ENCODE assay signal across 9 cellular contexts in the genomic region with DNA sequence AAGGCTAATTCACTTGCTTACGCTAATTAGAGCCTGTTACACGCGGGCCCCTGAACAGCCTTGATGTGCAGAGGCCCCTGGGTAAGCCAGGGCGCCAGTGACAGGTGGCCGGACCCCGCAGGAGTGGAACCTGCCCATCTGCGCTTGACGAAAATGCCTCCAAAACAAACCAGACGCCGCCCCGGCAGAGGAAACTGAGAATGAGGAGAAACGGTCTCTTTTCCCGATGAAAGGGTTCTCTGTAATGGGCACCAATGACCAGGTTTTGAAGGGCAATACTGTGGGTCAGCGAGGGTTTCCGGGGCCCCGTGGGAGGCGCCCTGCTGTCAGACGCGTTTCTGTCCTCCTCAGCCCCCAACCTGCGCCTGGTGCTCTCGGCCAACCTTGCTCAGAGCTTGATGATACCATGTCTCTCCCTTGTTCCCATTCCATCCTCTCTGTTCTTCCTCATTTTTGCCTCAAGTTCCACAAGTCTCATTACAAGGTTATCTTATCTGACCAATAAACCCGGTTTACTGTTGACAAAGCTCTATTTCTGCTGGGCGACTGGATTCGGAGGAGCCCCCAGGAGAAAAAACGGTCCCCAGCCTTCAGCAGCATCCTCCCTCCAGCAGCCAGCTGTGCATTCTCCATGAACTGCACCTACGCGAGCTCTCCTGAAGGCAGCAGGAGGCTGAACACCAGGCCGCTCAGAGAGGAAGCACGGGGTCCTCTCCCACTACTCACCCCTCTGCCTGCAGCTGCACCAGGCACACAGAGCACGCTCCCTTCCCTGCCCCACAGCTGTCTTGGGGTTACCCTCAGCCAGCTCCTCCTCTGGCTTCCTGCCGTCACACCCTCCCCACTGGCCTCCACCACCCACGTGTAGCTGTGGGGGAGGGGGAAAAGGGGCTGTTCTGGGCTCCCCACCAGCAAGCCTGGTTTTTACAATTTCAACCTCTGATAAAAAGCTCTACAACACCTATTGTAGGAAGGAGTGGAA.
DNase-seq lines count a peak whose midpoint lies in the region; ATAC-seq and TF ChIP-seq lines count a peak whose summit lies in the region.
"Had no signal": no experiment of that assay in that cellular context is flagged by ENCODE, and none has a peak within 500 bp of the region (broad histone marks: within the 10 kb centered on the region; RNA-seq: fewer than 3 reads in every experiment).

No MANE protein-coding gene starts in this region.

- H2BK20ac ChIP-seq in H9 (ENCODE audit: low read depth, low read length, poor library complexity, severe bottlenecking), result no peak overlapping the region

- H3K27me3 ChIP-seq in BLaER1, result no peaks in the 10 kb centered on the region
- no peaks in the 10 kb centered on the region for H3K27me3 ChIP-seq in H9 (ENCODE audit: insufficient read depth, low read length)

- H3K4me3 Mint-ChIP-seq in H9 (no peak overlapping the region), memory B cell (no peak overlapping the region)
- no peak overlapping the region for H3K4me3 Mint-ChIP-seq in activated CD4-positive, alpha-beta memory T cell treated with anti-CD3 and anti-CD28 coated beads, Interleukin-2, amount 10 ng/mL, durations not matched to agents 7 days and 5 days

- H3K27ac ChIP-seq in BLaER1, result peak overlapping the region; percentile 60
- no peak overlapping the region for H3K27ac ChIP-seq in H9 (ENCODE audit: insufficient read length, low read depth, low read length)

- POLR2A ChIA-PET in activated CD4-positive, alpha-beta memory T cell treated with anti-CD3 and anti-CD28 coated beads, Interleukin-2, amount 10 ng/mL, durations not matched to agents 7 days and 5 days (lab: Charles Lee), result interaction anchor here (1.0 kb wide), 1 partner anchor 109 kb away, joined by 3 read pairs; no protein-coding TSS in a partner anchor

- no peak overlapping the region for H2AFZ ChIP-seq in H9 (ENCODE audit: low read length)

- CTCF ChIA-PET in activated CD4-positive, alpha-beta memory T cell treated with anti-CD3 and anti-CD28 coated beads, Interleukin-2, amount 10 ng/mL, durations not matched to agents 7 days and 5 days (lab: Charles Lee), result interaction anchor here (0.6 kb wide), 1 partner anchor 31 kb away, joined by 4 read pairs; no protein-coding TSS in a partner anchor

- H3K4me2 ChIP-seq in BLaER1, result peak overlapping the region; percentile 65
- H3K4me2 ChIP-seq in H9 (ENCODE audit: insufficient read depth, insufficient read length, low read length), result no peak overlapping the region

- no peak overlapping the region for H2BK15ac ChIP-seq in H9 (ENCODE audit: low read depth, low read length)

- no peaks in the 10 kb centered on the region for H3K79me1 ChIP-seq in H9 (ENCODE audit: insufficient read depth, low read depth, low read length, poor library complexity, severe bottlenecking)

- no peaks in the 10 kb centered on the region for H3K79me2 ChIP-seq in H9 (ENCODE audit: insufficient read depth, low read length)

- no peak overlapping the region for H2BK120ac ChIP-seq in H9 (ENCODE audit: low read depth, low read length, poor library complexity, severe bottlenecking)

- peaks cover 35% of the 10 kb centered on the region for H3K36me3 ChIP-seq in BLaER1

- no peak overlapping the region for H2AK5ac ChIP-seq in H9 (ENCODE audit: insufficient read length, low read length)

- H3K9me3 Mint-ChIP-seq in H9 (peaks cover 3 to 14% of the 10 kb centered on the region in 2 experiments; a peak in 4 of 5 replicates), memory B cell (peaks cover 12% of the 10 kb centered on the region)
- H3K9me3 Mint-ChIP-seq in activated CD4-positive, alpha-beta memory T cell treated with anti-CD3 and anti-CD28 coated beads, Interleukin-2, amount 10 ng/mL, durations not matched to agents 7 days and 5 days, result peaks cover 30% of the 10 kb centered on the region

- no CpG with 5 or more reads among the region's 32 CpGs for WGBS in H9 (ENCODE audit: extremely low coverage, insufficient read length, low lambda C conversion rate)

- no peak overlapping the region for H3T11ph ChIP-seq in H9 (ENCODE audit: low read length)

- no peak overlapping the region for H3K14ac ChIP-seq in H9 (ENCODE audit: insufficient read depth, low read length)

- ATAC-seq in memory B cell (ENCODE audit: low read depth), result peak; percentile 72

- H3K56ac ChIP-seq in H9 (ENCODE audit: insufficient read length, low read depth, low read length), result no peak overlapping the region

- H3K27me3 Mint-ChIP-seq in H9 (ENCODE audit: low read depth) (no peaks in the 10 kb centered on the region; the same call in 1 of the 2 replicates), memory B cell (no peaks in the 10 kb centered on the region)
- no peaks in the 10 kb centered on the region for H3K27me3 Mint-ChIP-seq in activated CD4-positive, alpha-beta memory T cell treated with anti-CD3 and anti-CD28 coated beads, Interleukin-2, amount 10 ng/mL, durations not matched to agents 7 days and 5 days

- H3K9ac ChIP-seq in BLaER1, result peak overlapping the region; percentile 57
- no peak overlapping the region for H3K9ac ChIP-seq in H9 (ENCODE audit: extremely low read depth, insufficient read length, low read length)

- H3K4me1 ChIP-seq in BLaER1 (peaks cover 59% of the 10 kb centered on the region), H9 (ENCODE audit: insufficient read depth, low read length) (no peaks in the 10 kb centered on the region)

- no peak overlapping the region for H2BK5ac ChIP-seq in H9 (ENCODE audit: insufficient read length, low read length)

- no peak overlapping the region for H4K5ac ChIP-seq in H9 (ENCODE audit: insufficient read length, low read depth, low read length)

- H4K20me1 ChIP-seq in BLaER1, result peaks cover 62% of the 10 kb centered on the region
- no peaks in the 10 kb centered on the region for H4K20me1 ChIP-seq in H9 (ENCODE audit: control insufficient read depth, insufficient read depth, insufficient read length)

- no peaks in the 10 kb centered on the region for H3K23me2 ChIP-seq in H9 (ENCODE audit: insufficient read length, low read depth, low read length, poor library complexity, severe bottlenecking)

- DNase-seq in H9, result no peak
- peak; percentile 35 for DNase-seq in activated CD8-positive, alpha-beta memory T cell treated with anti-CD3 and anti-CD28 coated beads, Interleukin-2, amount 50 U/mL, for 4 hours
- DNase-seq in memory B cell (ENCODE audit: low spot score in 2 of 2), result no peak
- no peak for DNase-seq in activated CD4-positive, alpha-beta memory T cell treated with anti-CD3 and anti-CD28 coated beads, Interleukin-2, amount 10 ng/mL, durations not matched to agents 7 days and 5 days
- DNase-seq in kidney tubule cell (ENCODE audit: low spot score), result no peak
- DNase-seq in NK-92 (lab: John Stamatoyannopoulos, UW; ENCODE audit: unreplicated experiment), result no peak
- no peak for DNase-seq in hepatic stellate cell (ENCODE audit: low spot score)
- DNase-seq: NCI-H187 treated with DMSO at 0.1 percent for 48 hours had no signal

- peaks cover 21 to 23% of the 10 kb centered on the region in 2 experiments for H3K4me1 Mint-ChIP-seq in H9
- H3K4me1 Mint-ChIP-seq in memory B cell, result peaks cover 14% of the 10 kb centered on the region
- peaks cover 11% of the 10 kb centered on the region for H3K4me1 Mint-ChIP-seq in activated CD4-positive, alpha-beta memory T cell treated with anti-CD3 and anti-CD28 coated beads, Interleukin-2, amount 10 ng/mL, durations not matched to agents 7 days and 5 days

- H4K91ac ChIP-seq in H9 (ENCODE audit: insufficient read length, low read depth, low read length), result no peak overlapping the region

- no peak overlapping the region for H3K23ac ChIP-seq in H9 (ENCODE audit: insufficient read length, low read depth, low read length)

- no peak overlapping the region for H3K4me3 ChIP-seq in BLaER1

- H3K18ac ChIP-seq in H9 (ENCODE audit: insufficient read length, low read depth, low read length), result no peak overlapping the region

- no peak overlapping the region for H4K8ac ChIP-seq in H9 (replicated peaks; ENCODE audit: insufficient read length, low read depth, low read length)

- H3K36me3 Mint-ChIP-seq in H9 (ENCODE audit: insufficient read depth in 1 of 3, low read depth in 3 of 3) (peaks cover 0 to 9% (median 7%) of the 10 kb centered on the region in 3 experiments; a peak in 5 of 7 replicates), memory B cell (peaks cover 23% of the 10 kb centered on the region)
- peaks cover 27% of the 10 kb centered on the region for H3K36me3 Mint-ChIP-seq in activated CD4-positive, alpha-beta memory T cell treated with anti-CD3 and anti-CD28 coated beads, Interleukin-2, amount 10 ng/mL, durations not matched to agents 7 days and 5 days (ENCODE audit: low read depth)

- no peak overlapping the region for H3K4ac ChIP-seq in H9 (ENCODE audit: low read depth, low read length)

- H3K9me3 ChIP-seq in BLaER1 (peaks cover 40% of the 10 kb centered on the region), H9 (ENCODE audit: control insufficient read depth, low read depth, low read length) (no peaks in the 10 kb centered on the region)

- TF ChIP-seq CTCF in H9 (conservative IDR thresholded peaks at IDR 0.05), result no peak

- peak overlapping the region in 2 of 3 experiments; percentile 52 to 66; a peak in 2 of 7 replicates for H3K27ac Mint-ChIP-seq in H9
- peak overlapping the region; percentile 55 for H3K27ac Mint-ChIP-seq in memory B cell
- H3K27ac Mint-ChIP-seq in activated CD4-positive, alpha-beta memory T cell treated with anti-CD3 and anti-CD28 coated beads, Interleukin-2, amount 10 ng/mL, durations not matched to agents 7 days and 5 days, result no peak overlapping the region

- H2BK12ac ChIP-seq in H9 (ENCODE audit: insufficient read length, low read depth, low read length), result no peak overlapping the region
